In genomic region chr3:105518806-105519418, GRCh38 we compare ENCODE assay signal across 9 cellular contexts.
DNase-seq lines count a peak whose midpoint lies in the region; ATAC-seq and TF ChIP-seq lines count a peak whose summit lies in the region.
"Had no signal": no experiment of that assay in that cellular context is flagged by ENCODE, and none has a peak within 500 bp of the region (broad histone marks: within the 10 kb centered on the region; RNA-seq: fewer than 3 reads in every experiment).

No MANE protein-coding gene starts in this region.

- H3K9me3 ChIP-seq in lung (ENCODE audit: control insufficient read depth in 2 of 2, insufficient read depth in 1 of 2, low read length in 1 of 2) = no peaks in the 10 kb centered on the region
- H3K9me3 ChIP-seq: SJSA1 had no signal

- H3K36me3 ChIP-seq in lung (ENCODE audit: control insufficient read depth in 2 of 2, insufficient read depth in 2 of 2, low read length in 2 of 2) = no peaks in the 10 kb centered on the region
- H3K36me3 ChIP-seq: SJSA1 had no signal

- H3K27me3 ChIP-seq in lung (ENCODE audit: control insufficient read depth, insufficient read depth) = no peaks in the 10 kb centered on the region
- H3K27me3 ChIP-seq: SJSA1 had no signal

- DNase-seq in AG08395 (ENCODE audit: low spot score) (peak; percentile 52), GM10266 (ENCODE audit: extremely low spot score) (peak; percentile 45), HCEC 1CT (peak; percentile 73), LNCaP clone FGC (ENCODE audit: low read depth) (peak; percentile 47), RPMI8226 (peak; percentile 58), coronary artery (ENCODE audit: low spot score) (no peak), lung (ENCODE audit: low spot score) (no peak), epidermal melanocyte (ENCODE audit: insufficient read length, low spot score) (no peak)

- no peak overlapping the region for H3K4me3 ChIP-seq in LNCaP clone FGC (ENCODE audit: low read depth, low read length)
- no peak overlapping the region for H3K4me3 ChIP-seq in coronary artery
- no peak overlapping the region for H3K4me3 ChIP-seq in lung
- H3K4me3 ChIP-seq: SJSA1 had no signal

- H3K27ac ChIP-seq in coronary artery (no peak overlapping the region), lung (ENCODE audit: low read depth in 1 of 2, low read length in 1 of 2) (no peak overlapping the region)
- H3K27ac ChIP-seq: SJSA1 had no signal

- WGBS in lung, 2 donors = 0 to 1% methylated on average over 4 of the region's 4 CpGs

- no peak for ATAC-seq in lung (ENCODE audit: insufficient read depth, low FRiP score)

- TF ChIP-seq CTCF in GM10266 (IDR thresholded peaks at IDR 0.05; ENCODE audit: control insufficient read depth, insufficient read depth, low read depth, missing control alignments) (peak; percentile 53), LNCaP clone FGC (IDR thresholded peaks at IDR 0.05; ENCODE audit: control insufficient read depth, extremely low read depth, insufficient read depth) (peak; percentile 56), coronary artery (IDR thresholded peaks at IDR 0.05) (peak; percentile 46), lung (IDR thresholded peaks at IDR 0.05; ENCODE audit: control extremely low read depth, extremely low read depth) (peak; percentile 42)

- no peaks in the 10 kb centered on the region for H3K4me1 ChIP-seq in lung (ENCODE audit: control insufficient read depth in 2 of 2, insufficient read depth in 2 of 2, low read length in 2 of 2)

Comparison
In these comparisons a context has a peak if more than half of its experiments do, and no peak if none do; other contexts are left out.
1. DNase-seq: peak in AG08395 (single experiment), GM10266 (single experiment), HCEC 1CT (single experiment), LNCaP clone FGC (single experiment) and RPMI8226 (single experiment); none in coronary artery (single experiment), lung (single experiment) and epidermal melanocyte (single experiment).
2. Peak in every context shown above with its lines, with median percentiles within 50 percentile points of each other: CTCF ChIP-seq.